ENCODE assay signal across 7 cellular contexts in genomic region chr16:25051446-25052160, GRCh38. TPM values are rescaled to one million over a fixed set of nuclear protein-coding genes. Genes with fewer than 3 reads are reported as not detected.
DNase-seq lines count a peak whose midpoint lies in the region; ATAC-seq and TF ChIP-seq lines count a peak whose summit lies in the region.

No MANE protein-coding gene starts in this region.

- TF ChIP-seq CTCF in heart left ventricle (IDR thresholded peaks at IDR 0.05): no peak

- no peaks in the 10 kb centered on the region for H3K27me3 Mint-ChIP-seq in activated T-helper 17 cell treated with anti-CD3 and anti-CD28 coated beads, Interleukin-2, amount 50 U/mL, for 72 hours

- peak overlapping the region; percentile 76 for H3K27ac Mint-ChIP-seq in activated T-helper 17 cell treated with anti-CD3 and anti-CD28 coated beads, Interleukin-2, amount 50 U/mL, for 72 hours
- peak overlapping the region; percentile 97 for H3K27ac Mint-ChIP-seq in stimulated activated effector memory CD8-positive, alpha-beta T cell treated with anti-CD3 and anti-CD28 coated beads, Interleukin-12 subunit alpha, Interleukin-12 subunit beta, amount 100 ng/mL, for 72 hours

- peak in 1 of 2 donors; percentile 30 for TF ChIP-seq POLR2A in heart left ventricle (IDR thresholded peaks at IDR 0.05)

- peaks cover 32% of the 10 kb centered on the region for H3K4me1 Mint-ChIP-seq in activated T-helper 17 cell treated with anti-CD3 and anti-CD28 coated beads, Interleukin-2, amount 50 U/mL, for 72 hours
- peaks cover 44% of the 10 kb centered on the region for H3K4me1 Mint-ChIP-seq in stimulated activated effector memory CD8-positive, alpha-beta T cell treated with anti-CD3 and anti-CD28 coated beads, Interleukin-12 subunit alpha, Interleukin-12 subunit beta, amount 100 ng/mL, for 72 hours

- H3K27ac ChIP-seq in heart left ventricle: peak overlapping the region; percentile 70 to 97 (median 84)

- ATAC-seq in HG02610 (IDR thresholded peaks at IDR 0.05; ENCODE audit: unreplicated experiment): peak; percentile 27
- ATAC-seq in activated T-helper 17 cell treated with anti-CD3 and anti-CD28 coated beads, Interleukin-2, amount 50 U/mL, for 72 hours (replicated peaks): peak; percentile 58
- peak; percentile 58 to 69 (median 64) for ATAC-seq in heart left ventricle
- ATAC-seq in stimulated activated effector memory CD8-positive, alpha-beta T cell treated with anti-CD3 and anti-CD28 coated beads, Interleukin-12 subunit alpha, Interleukin-12 subunit beta, amount 100 ng/mL, for 72 hours: peak; percentile 47
- ATAC-seq in GM18873 (IDR thresholded peaks at IDR 0.05; ENCODE audit: low FRiP score, unreplicated experiment): no peak

- peak overlapping the region in 8 of 12 donors; percentile 5 to 34 (median 25) for H3K4me3 ChIP-seq in heart left ventricle

- intact Hi-C loops in heart left ventricle (cut with DNase I): loop anchor here in 6 of 10 donors (1.0 to 10.0 kb wide), 7 partner anchors 56 to 176 kb away; partner anchors contain the start of gene LCMT1 (in 1 of the 6)

- DNase-seq in heart left ventricle (peak in 2 of 5 donors; percentile 39 to 43), NCI-H187 treated with DMSO at 0.1 percent for 48 hours (lab: John Stamatoyannopoulos, UW) (no peak), Kasumi-1 (lab: John Stamatoyannopoulos, UW) (no peak)
- DNase-seq in stimulated activated effector memory CD8-positive, alpha-beta T cell treated with anti-CD3 and anti-CD28 coated beads, Interleukin-12 subunit alpha, Interleukin-12 subunit beta, amount 100 ng/mL, for 72 hours (ENCODE audit: low spot score in 2 of 2): no peak

- WGBS in heart left ventricle, 4 donors: 10 to 19% (median 12%) methylated on average over 7 of the region's 7 CpGs

- no peaks in the 10 kb centered on the region for H3K9me3 ChIP-seq in heart left ventricle

- H3K4me3 Mint-ChIP-seq in activated T-helper 17 cell treated with anti-CD3 and anti-CD28 coated beads, Interleukin-2, amount 50 U/mL, for 72 hours: peak overlapping the region; percentile 94
- peak overlapping the region; percentile 54 for H3K4me3 Mint-ChIP-seq in stimulated activated effector memory CD8-positive, alpha-beta T cell treated with anti-CD3 and anti-CD28 coated beads, Interleukin-12 subunit alpha, Interleukin-12 subunit beta, amount 100 ng/mL, for 72 hours

- no peaks in the 10 kb centered on the region for H3K36me3 Mint-ChIP-seq in activated T-helper 17 cell treated with anti-CD3 and anti-CD28 coated beads, Interleukin-2, amount 50 U/mL, for 72 hours (ENCODE audit: low read depth)
- peaks cover 7% of the 10 kb centered on the region for H3K36me3 Mint-ChIP-seq in stimulated activated effector memory CD8-positive, alpha-beta T cell treated with anti-CD3 and anti-CD28 coated beads, Interleukin-12 subunit alpha, Interleukin-12 subunit beta, amount 100 ng/mL, for 72 hours

- H3K9me3 Mint-ChIP-seq in activated T-helper 17 cell treated with anti-CD3 and anti-CD28 coated beads, Interleukin-2, amount 50 U/mL, for 72 hours: no peaks in the 10 kb centered on the region
- H3K9me3 Mint-ChIP-seq in stimulated activated effector memory CD8-positive, alpha-beta T cell treated with anti-CD3 and anti-CD28 coated beads, Interleukin-12 subunit alpha, Interleukin-12 subunit beta, amount 100 ng/mL, for 72 hours: no peaks in the 10 kb centered on the region

- peaks cover 3 to 50% (median 26%) of the 10 kb centered on the region in 12 donors for H3K4me1 ChIP-seq in heart left ventricle

- no peaks in the 10 kb centered on the region for H3K36me3 ChIP-seq in heart left ventricle

- no peaks in the 10 kb centered on the region for H3K27me3 ChIP-seq in heart left ventricle

RNA-seq across cellular contexts. Expression of gene ARHGAP17, which starts 36.4 kb away (rescaled TPM):
- total RNA-seq in activated T-helper 17 cell treated with anti-CD3 and anti-CD28 coated beads, Interleukin-2, amount 50 U/mL, for 72 hours: 10 to 100 TPM; 47.7 to 73.8 TPM
- total RNA-seq in heart left ventricle: 100 to 1,000 TPM in 1 of 9 donors, 10 to 100 TPM in 8; 26.3 to 105 (median 70.4) TPM
- 10 to 100 TPM; 35.1 to 38.2 TPM for polyA plus RNA-seq in heart left ventricle

RNA-seq across cellular contexts. Expression of gene LCMT1, which starts 59.9 kb away (rescaled TPM):
- total RNA-seq in activated T-helper 17 cell treated with anti-CD3 and anti-CD28 coated beads, Interleukin-2, amount 50 U/mL, for 72 hours: 10 to 100 TPM; 33.9 to 43.0 TPM
- 10 to 100 TPM; 33.6 to 50.0 (median 39.6) TPM for total RNA-seq in heart left ventricle
- 10 to 100 TPM; 36.2 to 49.8 TPM for polyA plus RNA-seq in heart left ventricle
